ENCODE assay signal across 1 cellular context in the genomic region with DNA sequence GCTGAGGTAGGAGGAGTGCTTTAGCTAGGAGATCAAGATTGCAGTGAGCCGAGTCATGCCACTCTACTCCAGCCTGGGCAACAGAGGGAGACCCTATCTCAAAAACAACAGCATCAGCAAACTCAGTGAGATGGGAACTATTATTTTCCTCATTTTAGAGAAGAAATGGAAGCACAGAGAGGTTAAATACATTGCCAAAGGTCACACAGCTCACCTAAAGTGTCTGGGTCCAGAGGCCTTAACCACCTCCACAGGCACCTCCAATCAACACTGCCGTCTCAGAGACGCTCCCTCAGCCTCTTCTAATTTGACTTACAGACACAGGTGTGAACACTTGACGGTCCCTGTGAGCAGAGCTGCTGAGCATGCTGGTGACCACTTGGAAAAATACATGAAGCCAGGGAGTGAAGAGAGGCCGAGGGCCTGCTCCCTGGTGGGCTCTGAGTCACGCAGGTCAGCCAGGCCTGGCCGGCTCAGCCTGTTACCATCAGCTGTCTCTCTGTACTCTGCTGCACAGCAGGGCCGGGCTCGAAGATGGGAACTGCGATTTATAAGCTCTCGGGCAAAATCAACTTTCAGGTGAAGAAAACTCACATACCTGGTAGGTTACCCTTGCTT.
TF ChIP-seq lines count a peak whose summit lies in the region.

No MANE protein-coding gene starts in this region.

TF ChIP-seq in K562, 482 proteins besides CTCF, POLR2A, EP300 and RAD21 (continued from another document):
- TF ChIP-seq, protein P1, sequence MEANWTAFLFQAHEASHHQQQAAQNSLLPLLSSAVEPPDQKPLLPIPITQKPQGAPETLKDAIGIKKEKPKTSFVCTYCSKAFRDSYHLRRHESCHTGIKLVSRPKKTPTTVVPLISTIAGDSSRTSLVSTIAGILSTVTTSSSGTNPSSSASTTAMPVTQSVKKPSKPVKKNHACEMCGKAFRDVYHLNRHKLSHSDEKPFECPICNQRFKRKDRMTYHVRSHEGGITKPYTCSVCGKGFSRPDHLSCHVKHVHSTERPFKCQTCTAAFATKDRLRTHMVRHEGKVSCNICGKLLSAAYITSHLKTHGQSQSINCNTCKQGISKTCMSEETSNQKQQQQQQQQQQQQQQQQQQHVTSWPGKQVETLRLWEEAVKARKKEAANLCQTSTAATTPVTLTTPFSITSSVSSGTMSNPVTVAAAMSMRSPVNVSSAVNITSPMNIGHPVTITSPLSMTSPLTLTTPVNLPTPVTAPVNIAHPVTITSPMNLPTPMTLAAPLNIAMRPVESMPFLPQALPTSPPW (CRISPR knock-in tag; IDR thresholded peaks at IDR 0.05), result no peak
- no peak for TF ChIP-seq ZNF324 (CRISPR knock-in tag; IDR thresholded peaks at IDR 0.05)
- TF ChIP-seq NFRKB (IDR thresholded peaks at IDR 0.05; ENCODE audit: low read depth), result no peak
- TF ChIP-seq, protein P2, sequence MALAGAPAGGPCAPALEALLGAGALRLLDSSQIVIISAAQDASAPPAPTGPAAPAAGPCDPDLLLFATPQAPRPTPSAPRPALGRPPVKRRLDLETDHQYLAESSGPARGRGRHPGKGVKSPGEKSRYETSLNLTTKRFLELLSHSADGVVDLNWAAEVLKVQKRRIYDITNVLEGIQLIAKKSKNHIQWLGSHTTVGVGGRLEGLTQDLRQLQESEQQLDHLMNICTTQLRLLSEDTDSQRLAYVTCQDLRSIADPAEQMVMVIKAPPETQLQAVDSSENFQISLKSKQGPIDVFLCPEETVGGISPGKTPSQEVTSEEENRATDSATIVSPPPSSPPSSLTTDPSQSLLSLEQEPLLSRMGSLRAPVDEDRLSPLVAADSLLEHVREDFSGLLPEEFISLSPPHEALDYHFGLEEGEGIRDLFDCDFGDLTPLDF (CRISPR knock-in tag; IDR thresholded peaks at IDR 0.05), result no peak
- TF ChIP-seq, protein P3, sequence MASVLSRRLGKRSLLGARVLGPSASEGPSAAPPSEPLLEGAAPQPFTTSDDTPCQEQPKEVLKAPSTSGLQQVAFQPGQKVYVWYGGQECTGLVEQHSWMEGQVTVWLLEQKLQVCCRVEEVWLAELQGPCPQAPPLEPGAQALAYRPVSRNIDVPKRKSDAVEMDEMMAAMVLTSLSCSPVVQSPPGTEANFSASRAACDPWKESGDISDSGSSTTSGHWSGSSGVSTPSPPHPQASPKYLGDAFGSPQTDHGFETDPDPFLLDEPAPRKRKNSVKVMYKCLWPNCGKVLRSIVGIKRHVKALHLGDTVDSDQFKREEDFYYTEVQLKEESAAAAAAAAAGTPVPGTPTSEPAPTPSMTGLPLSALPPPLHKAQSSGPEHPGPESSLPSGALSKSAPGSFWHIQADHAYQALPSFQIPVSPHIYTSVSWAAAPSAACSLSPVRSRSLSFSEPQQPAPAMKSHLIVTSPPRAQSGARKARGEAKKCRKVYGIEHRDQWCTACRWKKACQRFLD (CRISPR knock-in tag; IDR thresholded peaks at IDR 0.05), result no peak
- TF ChIP-seq ZFP36 (IDR thresholded peaks at IDR 0.05; ENCODE audit: low read depth, low read length, partially characterized antibody), result peak; percentile 67
- peak; percentile 31; the same call in 1 of the 2 replicates for TF ChIP-seq BCOR (IDR thresholded peaks at IDR 0.05)
- TF ChIP-seq ZNF175 (CRISPR knock-in tag; IDR thresholded peaks at IDR 0.05; ENCODE audit: low read depth), result no peak
- TF ChIP-seq, protein P4, sequence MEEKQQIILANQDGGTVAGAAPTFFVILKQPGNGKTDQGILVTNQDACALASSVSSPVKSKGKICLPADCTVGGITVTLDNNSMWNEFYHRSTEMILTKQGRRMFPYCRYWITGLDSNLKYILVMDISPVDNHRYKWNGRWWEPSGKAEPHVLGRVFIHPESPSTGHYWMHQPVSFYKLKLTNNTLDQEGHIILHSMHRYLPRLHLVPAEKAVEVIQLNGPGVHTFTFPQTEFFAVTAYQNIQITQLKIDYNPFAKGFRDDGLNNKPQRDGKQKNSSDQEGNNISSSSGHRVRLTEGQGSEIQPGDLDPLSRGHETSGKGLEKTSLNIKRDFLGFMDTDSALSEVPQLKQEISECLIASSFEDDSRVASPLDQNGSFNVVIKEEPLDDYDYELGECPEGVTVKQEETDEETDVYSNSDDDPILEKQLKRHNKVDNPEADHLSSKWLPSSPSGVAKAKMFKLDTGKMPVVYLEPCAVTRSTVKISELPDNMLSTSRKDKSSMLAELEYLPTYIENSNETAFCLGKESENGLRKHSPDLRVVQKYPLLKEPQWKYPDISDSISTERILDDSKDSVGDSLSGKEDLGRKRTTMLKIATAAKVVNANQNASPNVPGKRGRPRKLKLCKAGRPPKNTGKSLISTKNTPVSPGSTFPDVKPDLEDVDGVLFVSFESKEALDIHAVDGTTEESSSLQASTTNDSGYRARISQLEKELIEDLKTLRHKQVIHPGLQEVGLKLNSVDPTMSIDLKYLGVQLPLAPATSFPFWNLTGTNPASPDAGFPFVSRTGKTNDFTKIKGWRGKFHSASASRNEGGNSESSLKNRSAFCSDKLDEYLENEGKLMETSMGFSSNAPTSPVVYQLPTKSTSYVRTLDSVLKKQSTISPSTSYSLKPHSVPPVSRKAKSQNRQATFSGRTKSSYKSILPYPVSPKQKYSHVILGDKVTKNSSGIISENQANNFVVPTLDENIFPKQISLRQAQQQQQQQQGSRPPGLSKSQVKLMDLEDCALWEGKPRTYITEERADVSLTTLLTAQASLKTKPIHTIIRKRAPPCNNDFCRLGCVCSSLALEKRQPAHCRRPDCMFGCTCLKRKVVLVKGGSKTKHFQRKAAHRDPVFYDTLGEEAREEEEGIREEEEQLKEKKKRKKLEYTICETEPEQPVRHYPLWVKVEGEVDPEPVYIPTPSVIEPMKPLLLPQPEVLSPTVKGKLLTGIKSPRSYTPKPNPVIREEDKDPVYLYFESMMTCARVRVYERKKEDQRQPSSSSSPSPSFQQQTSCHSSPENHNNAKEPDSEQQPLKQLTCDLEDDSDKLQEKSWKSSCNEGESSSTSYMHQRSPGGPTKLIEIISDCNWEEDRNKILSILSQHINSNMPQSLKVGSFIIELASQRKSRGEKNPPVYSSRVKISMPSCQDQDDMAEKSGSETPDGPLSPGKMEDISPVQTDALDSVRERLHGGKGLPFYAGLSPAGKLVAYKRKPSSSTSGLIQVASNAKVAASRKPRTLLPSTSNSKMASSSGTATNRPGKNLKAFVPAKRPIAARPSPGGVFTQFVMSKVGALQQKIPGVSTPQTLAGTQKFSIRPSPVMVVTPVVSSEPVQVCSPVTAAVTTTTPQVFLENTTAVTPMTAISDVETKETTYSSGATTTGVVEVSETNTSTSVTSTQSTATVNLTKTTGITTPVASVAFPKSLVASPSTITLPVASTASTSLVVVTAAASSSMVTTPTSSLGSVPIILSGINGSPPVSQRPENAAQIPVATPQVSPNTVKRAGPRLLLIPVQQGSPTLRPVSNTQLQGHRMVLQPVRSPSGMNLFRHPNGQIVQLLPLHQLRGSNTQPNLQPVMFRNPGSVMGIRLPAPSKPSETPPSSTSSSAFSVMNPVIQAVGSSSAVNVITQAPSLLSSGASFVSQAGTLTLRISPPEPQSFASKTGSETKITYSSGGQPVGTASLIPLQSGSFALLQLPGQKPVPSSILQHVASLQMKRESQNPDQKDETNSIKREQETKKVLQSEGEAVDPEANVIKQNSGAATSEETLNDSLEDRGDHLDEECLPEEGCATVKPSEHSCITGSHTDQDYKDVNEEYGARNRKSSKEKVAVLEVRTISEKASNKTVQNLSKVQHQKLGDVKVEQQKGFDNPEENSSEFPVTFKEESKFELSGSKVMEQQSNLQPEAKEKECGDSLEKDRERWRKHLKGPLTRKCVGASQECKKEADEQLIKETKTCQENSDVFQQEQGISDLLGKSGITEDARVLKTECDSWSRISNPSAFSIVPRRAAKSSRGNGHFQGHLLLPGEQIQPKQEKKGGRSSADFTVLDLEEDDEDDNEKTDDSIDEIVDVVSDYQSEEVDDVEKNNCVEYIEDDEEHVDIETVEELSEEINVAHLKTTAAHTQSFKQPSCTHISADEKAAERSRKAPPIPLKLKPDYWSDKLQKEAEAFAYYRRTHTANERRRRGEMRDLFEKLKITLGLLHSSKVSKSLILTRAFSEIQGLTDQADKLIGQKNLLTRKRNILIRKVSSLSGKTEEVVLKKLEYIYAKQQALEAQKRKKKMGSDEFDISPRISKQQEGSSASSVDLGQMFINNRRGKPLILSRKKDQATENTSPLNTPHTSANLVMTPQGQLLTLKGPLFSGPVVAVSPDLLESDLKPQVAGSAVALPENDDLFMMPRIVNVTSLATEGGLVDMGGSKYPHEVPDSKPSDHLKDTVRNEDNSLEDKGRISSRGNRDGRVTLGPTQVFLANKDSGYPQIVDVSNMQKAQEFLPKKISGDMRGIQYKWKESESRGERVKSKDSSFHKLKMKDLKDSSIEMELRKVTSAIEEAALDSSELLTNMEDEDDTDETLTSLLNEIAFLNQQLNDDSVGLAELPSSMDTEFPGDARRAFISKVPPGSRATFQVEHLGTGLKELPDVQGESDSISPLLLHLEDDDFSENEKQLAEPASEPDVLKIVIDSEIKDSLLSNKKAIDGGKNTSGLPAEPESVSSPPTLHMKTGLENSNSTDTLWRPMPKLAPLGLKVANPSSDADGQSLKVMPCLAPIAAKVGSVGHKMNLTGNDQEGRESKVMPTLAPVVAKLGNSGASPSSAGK (IDR thresholded peaks at IDR 0.05), result 0 out of 2 replicates have a peak, but pooled peaks have one; percentile 25
- TF ChIP-seq TGIF2 (CRISPR knock-in tag; IDR thresholded peaks at IDR 0.05), result no peak
- TF ChIP-seq, protein P5, sequence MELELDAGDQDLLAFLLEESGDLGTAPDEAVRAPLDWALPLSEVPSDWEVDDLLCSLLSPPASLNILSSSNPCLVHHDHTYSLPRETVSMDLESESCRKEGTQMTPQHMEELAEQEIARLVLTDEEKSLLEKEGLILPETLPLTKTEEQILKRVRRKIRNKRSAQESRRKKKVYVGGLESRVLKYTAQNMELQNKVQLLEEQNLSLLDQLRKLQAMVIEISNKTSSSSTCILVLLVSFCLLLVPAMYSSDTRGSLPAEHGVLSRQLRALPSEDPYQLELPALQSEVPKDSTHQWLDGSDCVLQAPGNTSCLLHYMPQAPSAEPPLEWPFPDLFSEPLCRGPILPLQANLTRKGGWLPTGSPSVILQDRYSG (tag; conservative IDR thresholded peaks at IDR 0.05; ENCODE audit: low read depth), result no peak
- no peak for TF ChIP-seq ZNF212 (CRISPR knock-in tag; IDR thresholded peaks at IDR 0.05)
- no peak for TF ChIP-seq ZNF174 (CRISPR knock-in tag; IDR thresholded peaks at IDR 0.05)
- TF ChIP-seq HDGF (IDR thresholded peaks at IDR 0.05), result no peak
- TF ChIP-seq FOXK1 (CRISPR knock-in tag; IDR thresholded peaks at IDR 0.05; ENCODE audit: borderline replicate concordance), result no peak
- TF ChIP-seq ZNF316 (IDR thresholded peaks at IDR 0.05), result peak; percentile 10; the same call in 1 of the 2 replicates
- TF ChIP-seq, protein P6, sequence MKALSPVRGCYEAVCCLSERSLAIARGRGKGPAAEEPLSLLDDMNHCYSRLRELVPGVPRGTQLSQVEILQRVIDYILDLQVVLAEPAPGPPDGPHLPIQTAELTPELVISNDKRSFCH (CRISPR knock-in tag; IDR thresholded peaks at IDR 0.05), result no peak
- TF ChIP-seq, protein P6 (tag; IDR thresholded peaks at IDR 0.05), result no peak
- TF ChIP-seq, protein P7, sequence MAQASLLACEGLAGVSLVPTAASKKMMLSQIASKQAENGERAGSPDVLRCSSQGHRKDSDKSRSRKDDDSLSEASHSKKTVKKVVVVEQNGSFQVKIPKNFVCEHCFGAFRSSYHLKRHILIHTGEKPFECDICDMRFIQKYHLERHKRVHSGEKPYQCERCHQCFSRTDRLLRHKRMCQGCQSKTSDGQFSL (CRISPR knock-in tag; IDR thresholded peaks at IDR 0.05), result no peak
- TF ChIP-seq, protein P7 (tag; IDR thresholded peaks at IDR 0.05), result no peak
- no peak for TF ChIP-seq HLTF (IDR thresholded peaks at IDR 0.05)
- no peak for TF ChIP-seq NFXL1 (CRISPR knock-in tag; IDR thresholded peaks at IDR 0.05)
- no peak for TF ChIP-seq CBX5 (IDR thresholded peaks at IDR 0.05; ENCODE audit: borderline replicate concordance, low read depth)
- no peak for TF ChIP-seq ZNF764 (CRISPR knock-in tag; IDR thresholded peaks at IDR 0.05; ENCODE audit: low read depth)
- TF ChIP-seq, protein P8, sequence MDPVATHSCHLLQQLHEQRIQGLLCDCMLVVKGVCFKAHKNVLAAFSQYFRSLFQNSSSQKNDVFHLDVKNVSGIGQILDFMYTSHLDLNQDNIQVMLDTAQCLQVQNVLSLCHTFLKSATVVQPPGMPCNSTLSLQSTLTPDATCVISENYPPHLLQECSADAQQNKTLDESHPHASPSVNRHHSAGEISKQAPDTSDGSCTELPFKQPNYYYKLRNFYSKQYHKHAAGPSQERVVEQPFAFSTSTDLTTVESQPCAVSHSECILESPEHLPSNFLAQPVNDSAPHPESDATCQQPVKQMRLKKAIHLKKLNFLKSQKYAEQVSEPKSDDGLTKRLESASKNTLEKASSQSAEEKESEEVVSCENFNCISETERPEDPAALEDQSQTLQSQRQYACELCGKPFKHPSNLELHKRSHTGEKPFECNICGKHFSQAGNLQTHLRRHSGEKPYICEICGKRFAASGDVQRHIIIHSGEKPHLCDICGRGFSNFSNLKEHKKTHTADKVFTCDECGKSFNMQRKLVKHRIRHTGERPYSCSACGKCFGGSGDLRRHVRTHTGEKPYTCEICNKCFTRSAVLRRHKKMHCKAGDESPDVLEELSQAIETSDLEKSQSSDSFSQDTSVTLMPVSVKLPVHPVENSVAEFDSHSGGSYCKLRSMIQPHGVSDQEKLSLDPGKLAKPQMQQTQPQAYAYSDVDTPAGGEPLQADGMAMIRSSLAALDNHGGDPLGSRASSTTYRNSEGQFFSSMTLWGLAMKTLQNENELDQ (CRISPR knock-in tag; IDR thresholded peaks at IDR 0.05; ENCODE audit: borderline replicate concordance), result no peak
- TF ChIP-seq JUN (IDR thresholded peaks at IDR 0.05; ENCODE audit: borderline replicate concordance, low read depth, low read length), result no peak
- no peak for TF ChIP-seq JUN (CRISPR knock-in tag; IDR thresholded peaks at IDR 0.05; ENCODE audit: borderline replicate concordance)
- TF ChIP-seq RBM25 (IDR thresholded peaks at IDR 0.05; ENCODE audit: low read depth, low read length, severe bottlenecking), result peak; percentile 71
- TF ChIP-seq EHMT2 (IDR thresholded peaks at IDR 0.05), result no peak
- no peak for TF ChIP-seq PRMT5 (CRISPR knock-in tag; IDR thresholded peaks at IDR 0.05)
- TF ChIP-seq FOSL1 (tag; conservative IDR thresholded peaks at IDR 0.05), result no peak
TF ChIP-seq in K562: peak in this region for 5.
